12 cellular contexts compared by ENCODE assay signal in the genomic region with DNA sequence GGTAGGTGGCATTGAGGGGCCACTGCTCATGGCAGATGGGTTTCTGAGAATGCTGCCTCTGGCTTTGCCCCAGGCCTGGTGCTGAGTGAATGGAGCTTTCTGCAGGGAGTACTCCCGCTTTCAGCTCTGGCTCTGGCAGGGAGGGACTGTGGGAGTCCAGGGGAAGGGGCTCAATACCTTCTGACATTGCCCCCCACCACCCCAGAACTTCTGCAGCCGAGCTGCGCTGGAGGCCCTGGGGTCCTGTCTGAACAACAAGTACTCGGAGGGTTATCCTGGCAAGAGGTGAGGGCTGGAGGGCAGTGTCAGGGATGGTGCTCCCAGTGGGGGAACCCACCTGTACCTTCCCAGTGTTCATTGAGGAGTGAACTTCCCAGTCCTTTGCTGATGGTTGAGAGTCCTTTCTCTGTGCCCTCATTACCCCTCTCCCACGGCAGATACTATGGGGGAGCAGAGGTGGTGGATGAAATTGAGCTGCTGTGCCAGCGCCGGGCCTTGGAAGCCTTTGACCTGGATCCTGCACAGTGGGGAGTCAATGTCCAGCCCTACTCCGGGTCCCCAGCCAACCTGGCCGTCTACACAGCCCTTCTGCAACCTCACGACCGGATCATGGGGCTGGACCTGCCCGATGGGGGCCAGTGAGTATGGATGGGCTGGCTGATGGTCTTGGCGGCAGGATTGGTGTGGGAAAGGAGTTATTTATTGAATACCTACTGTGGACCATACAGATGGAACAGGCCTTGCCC. TPM values are rescaled to one million over a fixed set of nuclear protein-coding genes. Genes with fewer than 3 reads are reported as not detected.
DNase-seq lines count a peak whose midpoint lies in the region; ATAC-seq and TF ChIP-seq lines count a peak whose summit lies in the region.
"Had no signal": no experiment of that assay in that cellular context is flagged by ENCODE, and none has a peak within 500 bp of the region (broad histone marks: within the 10 kb centered on the region; RNA-seq: fewer than 3 reads in every experiment).

No MANE protein-coding gene starts in this region.

- H4K91ac ChIP-seq in neuronal stem cell (ENCODE audit: low read depth, low read length, poor library complexity) = no peak overlapping the region

- H3K27ac ChIP-seq in OCI-LY3 (ENCODE audit: low read length) (0 out of 2 replicates have a peak overlapping the region, but pooled peaks have one; percentile 71), neuronal stem cell (replicated peaks; ENCODE audit: low read length) (no peak overlapping the region)
- H3K27ac ChIP-seq: cardiac muscle cell had no signal

- H3K27me3 ChIP-seq in OCI-LY3 (ENCODE audit: low read depth, low read length) (no peaks in the 10 kb centered on the region), neuronal stem cell (ENCODE audit: control insufficient read depth in 3 of 3, insufficient read depth in 3 of 3, low read depth in 1 of 3, low read length in 3 of 3) (peaks cover 4 to 26% (median 18%) of the 10 kb centered on the region in 3 experiments)

- H3K18ac ChIP-seq in neuronal stem cell (ENCODE audit: low read length) = no peak overlapping the region

- H3K9me3 Mint-ChIP-seq in T-helper 2 cell treated with Interferon-gamma antibody and Interleukin-4, amounts not matched to agents 5 μg/mL and 100 μg/mL, for 36 hours = no peaks in the 10 kb centered on the region

- H3K36me3 Mint-ChIP-seq in T-helper 2 cell treated with Interferon-gamma antibody and Interleukin-4, amounts not matched to agents 5 μg/mL and 100 μg/mL, for 36 hours (ENCODE audit: low read depth) = peaks cover 52% of the 10 kb centered on the region

- H2AK5ac ChIP-seq in neuronal stem cell (ENCODE audit: low read depth, low read length) = no peak overlapping the region

- H3K4me1 ChIP-seq in OCI-LY3 (ENCODE audit: low read length) (peaks cover 23% of the 10 kb centered on the region), neuronal stem cell (ENCODE audit: control insufficient read depth in 2 of 2, insufficient read depth in 1 of 2, low read depth in 1 of 2, low read length in 2 of 2) (peaks cover 19 to 33% of the 10 kb centered on the region in 2 donors)

- peaks cover 29% of the 10 kb centered on the region for H3K79me2 ChIP-seq in OCI-LY3 (ENCODE audit: low read length)

- no peak for DNase-seq in T-helper 2 cell treated with Interferon-gamma antibody and Interleukin-4, amounts not matched to agents 5 μg/mL and 100 μg/mL, for 36 hours (ENCODE audit: low spot score)
- DNase-seq in T-helper 2 cell (no peak), choroid plexus epithelial cell (ENCODE audit: low read depth) (no peak), neuronal stem cell (ENCODE audit: low spot score) (no peak), NCI-H2227 treated with DMSO at 0.1 percent for 48 hours (lab: John Stamatoyannopoulos, UW) (no peak)
- DNase-seq: ACHN, NCI-H1694 treated with DMSO at 0.1 percent for 48 hours had no signal

- H3K4me1 Mint-ChIP-seq in T-helper 2 cell treated with Interferon-gamma antibody and Interleukin-4, amounts not matched to agents 5 μg/mL and 100 μg/mL, for 36 hours (ENCODE audit: low read depth) = peaks cover 46% of the 10 kb centered on the region

- H3K4me3 Mint-ChIP-seq in T-helper 2 cell treated with Interferon-gamma antibody and Interleukin-4, amounts not matched to agents 5 μg/mL and 100 μg/mL, for 36 hours = peak overlapping the region; percentile 100

- H3K79me1 ChIP-seq in neuronal stem cell (ENCODE audit: low read depth, low read length) = peaks cover 9% of the 10 kb centered on the region

- H3K27ac Mint-ChIP-seq in T-helper 2 cell treated with Interferon-gamma antibody and Interleukin-4, amounts not matched to agents 5 μg/mL and 100 μg/mL, for 36 hours = no peak overlapping the region

- H2BK12ac ChIP-seq in neuronal stem cell (ENCODE audit: low read length) = no peak overlapping the region

- H4K8ac ChIP-seq in neuronal stem cell (ENCODE audit: low read depth, low read length) = no peak overlapping the region

- H3K9me3 ChIP-seq in OCI-LY3 (ENCODE audit: insufficient read depth, low read length) (no peaks in the 10 kb centered on the region), neuronal stem cell (replicated peaks in 1 of 2; ENCODE audit: control insufficient read depth in 2 of 2, insufficient read depth in 1 of 2, low read depth in 1 of 2, low read length in 2 of 2) (no peaks in the 10 kb centered on the region)

- H3K27me3 Mint-ChIP-seq in T-helper 2 cell treated with Interferon-gamma antibody and Interleukin-4, amounts not matched to agents 5 μg/mL and 100 μg/mL, for 36 hours (ENCODE audit: low read depth) = peaks cover 10% of the 10 kb centered on the region

- H3K14ac ChIP-seq in neuronal stem cell (ENCODE audit: low read length) = no peak overlapping the region

- H3K4ac ChIP-seq in neuronal stem cell (ENCODE audit: low read length) = no peak overlapping the region

- no peak overlapping the region for H2BK120ac ChIP-seq in neuronal stem cell (ENCODE audit: low read depth, low read length)

- no peak overlapping the region for H2BK5ac ChIP-seq in neuronal stem cell (ENCODE audit: low read length)

- H3K36me3 ChIP-seq in OCI-LY3 (replicated peaks; ENCODE audit: low read depth, low read length) (peaks cover 47% of the 10 kb centered on the region), neuronal stem cell (replicated peaks in 1 of 2; ENCODE audit: control insufficient read depth in 2 of 2, insufficient read depth in 2 of 2, low read length in 2 of 2) (peaks cover 36 to 53% of the 10 kb centered on the region in 2 donors)

- peak overlapping the region; percentile 4 for H3K23ac ChIP-seq in neuronal stem cell (ENCODE audit: low read depth, low read length, poor library complexity)

- no peak overlapping the region for H2AFZ ChIP-seq in OCI-LY3 (ENCODE audit: low read depth, low read length)
- H2AFZ ChIP-seq in neuronal stem cell (ENCODE audit: low read length) = no peak overlapping the region

- no peak for ATAC-seq in HG03025 (IDR thresholded peaks at IDR 0.05; ENCODE audit: low FRiP score, unreplicated experiment)
- no peak for ATAC-seq in HG03457 (IDR thresholded peaks at IDR 0.05; ENCODE audit: unreplicated experiment)
- ATAC-seq: right cardiac atrium had no signal

- peak overlapping the region; percentile 100 for H3K4me2 ChIP-seq in OCI-LY3 (ENCODE audit: low read length)
- no peak overlapping the region for H3K4me2 ChIP-seq in neuronal stem cell (ENCODE audit: insufficient read depth, low read length, poor library complexity, severe bottlenecking)

- H3K9ac ChIP-seq in OCI-LY3 (ENCODE audit: low read length) (peak overlapping the region; percentile 97), neuronal stem cell (ENCODE audit: low read depth, low read length, poor library complexity) (no peak overlapping the region)

- WGBS in neuronal stem cell (ENCODE audit: extremely low coverage in 2 of 2, insufficient read length in 2 of 2, insufficient replicate concordance in 1 of 2), 2 donors = no CpG with 5 or more reads among the region's 13 CpGs

- no peak overlapping the region for H2BK15ac ChIP-seq in neuronal stem cell (ENCODE audit: low read length)

- H4K20me1 ChIP-seq in OCI-LY3 (ENCODE audit: insufficient read depth, low read length) = peaks cover 17% of the 10 kb centered on the region

- H3K4me3 ChIP-seq in OCI-LY3 (ENCODE audit: low read length) (peak overlapping the region; percentile 82), choroid plexus epithelial cell (ENCODE audit: low read depth, low read length) (peak overlapping the region; percentile 79), neuronal stem cell (ENCODE audit: low read length in 2 of 2) (peak overlapping the region in 1 of 2 donors; percentile 75)
- H3K4me3 ChIP-seq: cardiac muscle cell had no signal

- TF ChIP-seq CTCF in OCI-LY3 (IDR thresholded peaks at IDR 0.05; ENCODE audit: low read depth, low read length) (no peak), choroid plexus epithelial cell (conservative IDR thresholded peaks at IDR 0.05; ENCODE audit: low read depth, low read length) (no peak)

RNA-seq across cellular contexts. Expression of gene SHMT2, which starts 1.9 kb away (rescaled TPM):
- polyA plus RNA-seq in neuronal stem cell (2013, experiment 1 of 2) = 117 TPM
- 112 TPM for polyA plus RNA-seq in neuronal stem cell (2013, experiment 2 of 2)

RNA-seq across cellular contexts. Expression of gene NXPH4, which starts 14.9 kb away (rescaled TPM):
- 0.26 TPM for polyA plus RNA-seq in neuronal stem cell (2013, experiment 1 of 2)
- polyA plus RNA-seq in neuronal stem cell (2013, experiment 2 of 2) = 0.29 TPM

RNA-seq across cellular contexts. Expression of gene STAC3, which starts 19.5 kb away (rescaled TPM):
- 0.79 TPM for polyA plus RNA-seq in neuronal stem cell (2013, experiment 1 of 2)
- 0.93 TPM for polyA plus RNA-seq in neuronal stem cell (2013, experiment 2 of 2)
